ENCODE assay signal across 36 cellular contexts in genomic region chr17:42088736-42089135, GRCh38. TPM values are rescaled to one million over a fixed set of nuclear protein-coding genes. Genes with fewer than 3 reads are reported as not detected.
"Had no signal": no experiment of that assay in that cellular context is flagged by ENCODE, and none has a peak within 500 bp of the region (broad histone marks: within the 10 kb centered on the region; RNA-seq: fewer than 3 reads in every experiment).

No MANE protein-coding gene starts in this region.

- ATAC-seq: activated CD8-positive, alpha-beta memory T cell treated with anti-CD3 and anti-CD28 coated beads, Interleukin-2, amount 10 ng/mL, durations not matched to agents 7 days and 5 days; Right ventricle myocardium inferior had no signal

- H2AFZ ChIP-seq: PC-9 had no signal

- H3K4me3 ChIP-seq: PC-9 had no signal

- DNase-seq: activated B cell treated with CpG ODN at 0.5 μM for 24 hours; activated CD4-positive, alpha-beta memory T cell treated with anti-CD3 and anti-CD28 coated beads, Interleukin-2, amount 10 ng/mL, durations not matched to agents 7 days and 5 days; activated CD4-positive, alpha-beta T cell treated with anti-CD3 and anti-CD28 coated beads for 1 hour; activated CD4-positive, alpha-beta T cell treated with anti-CD3 and anti-CD28 coated beads for 48 hours; activated CD8-positive, alpha-beta memory T cell treated with anti-CD3 and anti-CD28 coated beads for 24 hours; activated CD8-positive, alpha-beta memory T cell treated with anti-CD3 and anti-CD28 coated beads, Interleukin-2, amount 10 ng/mL, durations not matched to agents 7 days and 5 days; activated CD8-positive, alpha-beta memory T cell treated with anti-CD3 and anti-CD28 coated beads, Interleukin-2, amount 50 U/mL, for 48 hours; activated effector memory CD4-positive, alpha-beta T cell treated with Interleukin-2 at 50 U/mL for 16 hours; activated naive CD4-positive, alpha-beta T cell treated with anti-CD3 and anti-CD28 coated beads, Interleukin-2, amount 10 ng/mL, durations not matched to agents 7 days and 5 days; activated T-cell treated with anti-CD3 and anti-CD28 coated beads, Interleukin-2, amount 50 U/mL, for 48 hours; amniotic stem cell; aorta; brain microvascular endothelial cell; central memory CD4-positive, alpha-beta T cell; NCI-H1092 treated with DMSO at 0.1 percent for 48 hours; NCI-H146; NCI-H187; NCI-H2029 treated with DMSO at 0.1 percent for 48 hours; NCI-H2107; NCI-H2171; NCI-H510A; NCI-H526; NCI-H748 treated with DMSO at 0.1 percent for 48 hours; NK-92 treated with Interleukin-12 subunit alpha and Interleukin-12 subunit beta, amount 100 ng/mL, for 24 hours; PC-9; SIG-M5; SW 1271; T-helper 1 cell; T-helper 2 cell; T-helper 9 cell had no signal

- FAIRE-seq: RCC 7860 had no signal

- H3K27ac ChIP-seq: brain microvascular endothelial cell, PC-9, RWPE1, VCaP had no signal

- H3K36me3 ChIP-seq: brain microvascular endothelial cell had no signal

- H3K4me2 ChIP-seq: PC-9 had no signal

RNA-seq across cellular contexts. Expression of gene ZNF385C, which starts 9.5 kb away (rescaled TPM):
- total RNA-seq: activated CD4-positive, alpha-beta memory T cell treated with anti-CD3 and anti-CD28 coated beads, Interleukin-2, amount 10 ng/mL, durations not matched to agents 7 days and 5 days; aorta; LHCN-M2 had no signal

RNA-seq across cellular contexts. Expression of gene HSPB9, which starts 33.9 kb away (rescaled TPM):
- total RNA-seq: activated B cell treated with CpG ODN at 0.5 μM for 24 hours, aorta, LHCN-M2, PC-9, SK-MEL-5 had no signal
